In the genomic region with DNA sequence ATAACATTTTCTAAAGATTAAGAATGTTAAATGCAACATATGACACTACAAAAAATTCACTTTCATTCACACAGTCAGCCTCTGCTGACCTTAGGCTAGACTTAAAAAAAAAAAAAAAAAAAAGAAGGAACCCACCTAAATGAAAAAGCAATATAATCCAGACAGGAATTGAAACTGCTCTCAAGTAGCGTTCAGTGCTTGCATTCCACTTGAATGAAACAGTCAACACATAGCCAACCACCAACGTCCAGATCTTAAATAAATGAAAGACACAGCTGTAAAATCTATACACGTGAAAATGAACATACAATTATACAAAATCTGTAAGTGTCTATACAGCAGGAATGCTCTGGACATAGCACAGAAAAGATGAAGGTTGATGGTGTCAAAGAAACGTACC, we compare ENCODE assay signal across 9 cellular contexts. TPM values are rescaled to one million over a fixed set of nuclear protein-coding genes. Genes with fewer than 3 reads are reported as not detected.
A peak's percentile ranks its signal among the peaks of the same experiment; 100 is the strongest.
DNase-seq lines count a peak whose midpoint lies in the region; ATAC-seq and TF ChIP-seq lines count a peak whose summit lies in the region.
"Had no signal": no experiment of that assay in that cellular context is flagged by ENCODE, and none has a peak within 500 bp of the region (broad histone marks: within the 10 kb centered on the region; RNA-seq: fewer than 3 reads in every experiment).

No MANE protein-coding gene starts in this region.

- H3K4me3 Mint-ChIP-seq in activated naive CD4-positive, alpha-beta T cell treated with anti-CD3 and anti-CD28 coated beads, Interleukin-2, amount 50 U/mL, for 24 hours = peak overlapping the region; percentile 70

- H3K36me3 ChIP-seq in Panc1 (ENCODE audit: control insufficient read depth, insufficient read depth, low read length) (no peaks in the 10 kb centered on the region; the same call in 1 of the 2 replicates), esophagus squamous epithelium (peaks cover 0 to 26% (median 0%) of the 10 kb centered on the region in 3 donors), stomach smooth muscle (ENCODE audit: control insufficient read depth in 2 of 2, insufficient read depth in 2 of 2, low read length in 2 of 2) (peaks cover 0 to 6% of the 10 kb centered on the region in 2 donors)

- H3K9me3 Mint-ChIP-seq in activated naive CD4-positive, alpha-beta T cell treated with anti-CD3 and anti-CD28 coated beads, Interleukin-2, amount 50 U/mL, for 24 hours = peaks cover 4% of the 10 kb centered on the region

- H3K36me3 Mint-ChIP-seq in activated naive CD4-positive, alpha-beta T cell treated with anti-CD3 and anti-CD28 coated beads, Interleukin-2, amount 50 U/mL, for 24 hours = peaks cover 12% of the 10 kb centered on the region

- TF ChIP-seq CTCF in Panc1 (IDR thresholded peaks at IDR 0.05) = no peak
- TF ChIP-seq CTCF in esophagus squamous epithelium (IDR thresholded peaks at IDR 0.05) = no peak

- 38 to 51% methylated on average over 4 of the region's 4 CpGs for WGBS in esophagus squamous epithelium, 2 donors

- peak overlapping the region in 1 of 2 donors; percentile 71 for H3K9ac ChIP-seq in stomach smooth muscle (ENCODE audit: low read length in 2 of 2)

- ATAC-seq in Panc1 (peak; percentile 49; the same call in 1 of the 2 replicates), HG03520 (IDR thresholded peaks at IDR 0.05; ENCODE audit: unreplicated experiment) (no peak)

- H3K27me3 ChIP-seq in Panc1 (ENCODE audit: control insufficient read depth, insufficient read depth, low read length) (no peaks in the 10 kb centered on the region), esophagus squamous epithelium (no peaks in the 10 kb centered on the region), stomach smooth muscle (ENCODE audit: control insufficient read depth in 1 of 2, insufficient read depth in 2 of 2, low read length in 2 of 2) (no peaks in the 10 kb centered on the region)

- H3K4me3 ChIP-seq in Panc1 (ENCODE audit: low read depth in 2 of 2, low read length in 2 of 2) (peak overlapping the region; percentile 14 to 29), esophagus squamous epithelium (no peak overlapping the region), stomach smooth muscle (ENCODE audit: low read length in 2 of 2) (peak overlapping the region in 1 of 2 donors; percentile 54)

- H3K4me1 ChIP-seq in Panc1 (ENCODE audit: control insufficient read depth, insufficient read depth, low read length) (peaks cover 29% of the 10 kb centered on the region), esophagus squamous epithelium (peaks cover 0 to 68% (median 34%) of the 10 kb centered on the region in 3 donors), stomach smooth muscle (ENCODE audit: control insufficient read depth, insufficient read depth, low read length) (peaks cover 21% of the 10 kb centered on the region)

- H3K27me3 Mint-ChIP-seq in activated naive CD4-positive, alpha-beta T cell treated with anti-CD3 and anti-CD28 coated beads, Interleukin-2, amount 50 U/mL, for 24 hours = no peaks in the 10 kb centered on the region

- peak overlapping the region; percentile 95 for H3K27ac Mint-ChIP-seq in activated naive CD4-positive, alpha-beta T cell treated with anti-CD3 and anti-CD28 coated beads, Interleukin-2, amount 50 U/mL, for 24 hours

- in situ Hi-C loops in Panc1 (cut with HindIII; ENCODE audit: low pct_unique_long_range_greater_than_20kb, low sequenced_read_pairs) = no loop called here

- TF ChIP-seq POLR2A in esophagus squamous epithelium (IDR thresholded peaks at IDR 0.05) = no peak

- no peak for DNase-seq in activated naive CD4-positive, alpha-beta T cell (lab: John Stamatoyannopoulos, UW)
- DNase-seq in Panc1 (ENCODE audit: low read depth, low spot score) (no peak), esophagus squamous epithelium (lab: John Stamatoyannopoulos, UW) (no peak), NCI-H2227 (lab: John Stamatoyannopoulos, UW; ENCODE audit: unreplicated experiment) (no peak), NCI-H146 (lab: John Stamatoyannopoulos, UW) (no peak)
- DNase-seq: activated naive CD4-positive, alpha-beta T cell treated with anti-CD3 and anti-CD28 coated beads, Interleukin-2, amount 50 U/mL, for 16 hours had no signal

- CTCF ChIA-PET in Panc1 (lab: Charles Lee) = interaction anchor here (0.6 kb wide), 1 partner anchor 52 kb away, joined by 5 read pairs; no protein-coding TSS in a partner anchor

- BruUV-seq in Panc1 (replicated peaks; lab: Mats Ljungman, UMichigan) = no TSS peak

- H3K9me3 ChIP-seq in Panc1 (ENCODE audit: control insufficient read depth, insufficient read depth, low read depth, low read length) (no peaks in the 10 kb centered on the region), esophagus squamous epithelium (no peaks in the 10 kb centered on the region), stomach smooth muscle (ENCODE audit: control insufficient read depth in 2 of 2, low read length in 2 of 2) (no peaks in the 10 kb centered on the region)

- H3K27ac ChIP-seq in Panc1 (ENCODE audit: low read length) = peak overlapping the region; percentile 95
- H3K27ac ChIP-seq in esophagus squamous epithelium = peak overlapping the region in 3 of 4 donors; percentile 25 to 81 (median 79)
- peak overlapping the region; percentile 13 for H3K27ac ChIP-seq in stomach smooth muscle (ENCODE audit: low read length)

- intact Hi-C loops in Panc1 (cut with micrococcal nuclease; ENCODE audit: unreplicated experiment) = no loop called here
- intact Hi-C loops in esophagus squamous epithelium (cut with DNase I) = no loop called here

- peaks cover 81% of the 10 kb centered on the region for H3K4me1 Mint-ChIP-seq in activated naive CD4-positive, alpha-beta T cell treated with anti-CD3 and anti-CD28 coated beads, Interleukin-2, amount 50 U/mL, for 24 hours

- POLR2A ChIA-PET in Panc1 (lab: Charles Lee) = interaction anchor here (0.7 kb wide), 1 partner anchor 141 kb away, joined by 14 read pairs; no protein-coding TSS in a partner anchor

RNA-seq across cellular contexts. Expression of gene TMEM245, which starts 11.4 kb away (rescaled TPM):
- total RNA-seq in Panc1 (2021; ENCODE audit: unreplicated experiment) (54.0 TPM), esophagus squamous epithelium (10 to 100 TPM; 12.5 to 45.4 (median 25.9) TPM)
- polyA plus RNA-seq in Panc1 (2012; ENCODE audit: insufficient read length) = 25.5 TPM

RNA-seq across cellular contexts. Expression of gene FRRS1L, which starts 58.7 kb away (rescaled TPM):
- 2.3 TPM for total RNA-seq in Panc1 (2021; ENCODE audit: unreplicated experiment)
- polyA plus RNA-seq in Panc1 (2012; ENCODE audit: insufficient read length) = 1.4 TPM
- total RNA-seq in esophagus squamous epithelium = 1 to 10 TPM in 1 of 4 donors, under 1 TPM in 2, not detected in 1; 0.04 to 1.5 (median 0.12) TPM

Comparison
In these comparisons a context has a peak if more than half of its experiments do, and no peak if none do; other contexts are left out.
1. H3K27ac ChIP-seq: peak in every context shown above with its lines; median percentile 95 in Panc1; 79 in esophagus squamous epithelium; 13 in stomach smooth muscle.
2. H3K4me3 ChIP-seq: peak in Panc1 (2 of 2); none in esophagus squamous epithelium (0 of 4).